Comparison of ENCODE assay signal across 8 cellular contexts in the genomic region with DNA sequence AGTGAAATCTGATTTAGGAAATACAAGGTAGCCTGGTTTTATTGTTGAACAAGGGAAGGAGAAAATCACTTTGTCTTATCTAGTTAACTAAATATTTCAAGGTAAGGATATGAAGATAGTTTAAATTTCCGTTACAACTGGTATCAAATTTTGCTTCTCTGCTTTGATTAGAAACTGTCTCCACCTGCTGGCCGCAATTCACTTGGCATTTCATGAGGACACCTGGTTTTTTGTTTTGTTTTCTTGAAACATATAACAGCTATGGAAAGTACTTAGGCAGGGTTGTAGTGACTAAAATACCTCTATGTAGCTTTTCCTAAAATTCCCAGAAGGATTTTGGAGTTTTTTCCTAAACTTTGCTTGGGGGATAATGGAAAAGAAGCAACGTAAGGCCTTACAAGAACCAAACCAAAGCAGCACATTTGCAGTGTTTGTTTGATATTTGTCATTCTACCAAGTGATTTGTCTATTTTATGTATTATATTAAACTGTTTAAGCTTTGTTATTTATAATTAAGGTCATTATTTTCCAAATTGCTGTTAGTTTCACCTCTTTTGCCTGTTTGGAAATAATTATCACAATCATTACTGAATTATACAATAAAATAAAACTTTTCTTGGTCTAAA.
DNase-seq lines count a peak whose midpoint lies in the region; ATAC-seq, FAIRE-seq and TF ChIP-seq lines count a peak whose summit lies in the region.

No MANE protein-coding gene starts in this region.

- H4K12ac ChIP-seq in trophoblast cell (ENCODE audit: low read depth, low read length), result no peak overlapping the region

- peak; percentile 69 for TF ChIP-seq CTCF in AG09319 (IDR thresholded peaks at IDR 0.05; ENCODE audit: low read depth, low read length)
- peak; percentile 70 for TF ChIP-seq CTCF in fibroblast of villous mesenchyme (IDR thresholded peaks at IDR 0.05; ENCODE audit: insufficient read depth, low read depth, low read length)

- H3K14ac ChIP-seq in trophoblast cell (ENCODE audit: low read length), result no peak overlapping the region

- no peak overlapping the region for H2AFZ ChIP-seq in trophoblast cell (ENCODE audit: insufficient read depth, low read length, poor library complexity)

- H3K23ac ChIP-seq in trophoblast cell (ENCODE audit: low read length), result no peak overlapping the region

- DNase-seq in AG09319 (ENCODE audit: extremely low read depth, low read depth) (peak; percentile 4), GM18507 (ENCODE audit: extremely low spot score, insufficient read length, low read depth) (peak; percentile 17), NCI-H526 treated with DMSO at 0.1 percent for 48 hours (lab: John Stamatoyannopoulos, UW) (peak; percentile 8), fibroblast of villous mesenchyme (ENCODE audit: low read depth) (peak; percentile 51), trophoblast cell (peak; percentile 9 to 66), cortex of kidney (lab: John Stamatoyannopoulos, UW) (no peak)
- peak; percentile 50 for DNase-seq in activated T-cell treated with anti-CD3 and anti-CD28 coated beads, Interleukin-2, amount 50 U/mL, for 1 hour

- H3K4me3 ChIP-seq in fibroblast of villous mesenchyme (ENCODE audit: low read depth, low read length), result no peak overlapping the region
- no peak overlapping the region for H3K4me3 ChIP-seq in trophoblast cell (ENCODE audit: low read depth, low read length)

- no peak overlapping the region for H4K8ac ChIP-seq in trophoblast cell (ENCODE audit: low read depth, low read length)

- no peak overlapping the region for H4K91ac ChIP-seq in trophoblast cell (ENCODE audit: low read depth, low read length)

- H3K4me2 ChIP-seq in trophoblast cell (ENCODE audit: low read length), result no peak overlapping the region

- no peak overlapping the region for H3K18ac ChIP-seq in trophoblast cell (ENCODE audit: low read length)

- no peak for ATAC-seq in HG02588 (IDR thresholded peaks at IDR 0.05; ENCODE audit: unreplicated experiment)

- no peak overlapping the region for H2BK5ac ChIP-seq in trophoblast cell (ENCODE audit: low read depth, low read length, poor library complexity)

- H3K9me3 ChIP-seq in trophoblast cell (ENCODE audit: insufficient read depth, low read depth, low read length), result no peaks in the 10 kb centered on the region

- no peak overlapping the region for H2BK12ac ChIP-seq in trophoblast cell (ENCODE audit: low read length)

- no peak overlapping the region for H2AK5ac ChIP-seq in trophoblast cell (ENCODE audit: low read length)

- no peak overlapping the region for H3K4ac ChIP-seq in trophoblast cell (ENCODE audit: low read depth, low read length)

- H3K27ac ChIP-seq in trophoblast cell (ENCODE audit: low read depth, low read length), result no peak overlapping the region

- H3K27me3 ChIP-seq in trophoblast cell (ENCODE audit: insufficient read depth, low read length), result no peaks in the 10 kb centered on the region

- no peak overlapping the region for H2BK120ac ChIP-seq in trophoblast cell (ENCODE audit: insufficient read depth, low read length, poor library complexity)

- H3K79me2 ChIP-seq in trophoblast cell (ENCODE audit: control insufficient read depth, insufficient read depth, low read length, poor library complexity), result no peaks in the 10 kb centered on the region

- H3K36me3 ChIP-seq in trophoblast cell (ENCODE audit: control insufficient read depth in 1 of 2, insufficient read depth in 2 of 2, low read length in 2 of 2), result no peaks in the 10 kb centered on the region

- H3K4me1 ChIP-seq in trophoblast cell (ENCODE audit: control insufficient read depth in 1 of 2, insufficient read depth in 2 of 2, low read length in 2 of 2), result no peaks in the 10 kb centered on the region

- peak; percentile 51 for FAIRE-seq in GM18507 (lab: Jason Lieb, UNC)

- no peaks in the 10 kb centered on the region for H3K79me1 ChIP-seq in trophoblast cell (ENCODE audit: low read length)

- H3K9ac ChIP-seq in trophoblast cell (ENCODE audit: low read length), result no peak overlapping the region

- no CpG with 5 or more reads among the region's 3 CpGs for WGBS in trophoblast cell (ENCODE audit: extremely low coverage, insufficient coverage, insufficient read length)
